ENCODE assay signal across 22 cellular contexts in genomic region chr1:67836769-67837168, GRCh38. TPM values are rescaled to one million over a fixed set of nuclear protein-coding genes. Genes with fewer than 3 reads are reported as not detected.
"Had no signal": no experiment of that assay in that cellular context is flagged by ENCODE, and none has a peak within 500 bp of the region (broad histone marks: within the 10 kb centered on the region; RNA-seq: fewer than 3 reads in every experiment).

No MANE protein-coding gene starts in this region.

- FAIRE-seq: endothelial cell of umbilical vein had no signal

- H3K27ac Mint-ChIP-seq: activated CD4-positive, alpha-beta T cell treated with anti-CD3 and anti-CD28 coated beads, Interleukin-2, amount 10 ng/mL, durations not matched to agents 7 days and 5 days; activated CD8-positive, alpha-beta T cell treated with anti-CD3 and anti-CD28 coated beads for 36 hours; activated T-helper 1 cell treated with anti-CD3 and anti-CD28 coated beads, Interleukin-12 subunit alpha, Interleukin-12 subunit beta, Interleukin-2, Interleukin-4 antibody, amounts not matched to agents 30 ng/mL and 10 ng/mL and 1 ng/mL, durations not matched to agents 14 hours and 24 hours and 36 hours; effector memory CD8-positive, alpha-beta T cell; neural progenitor cell had no signal

- H3K27me3 ChIP-seq: brain microvascular endothelial cell, colonic mucosa, thyroid gland had no signal

- H3K36me3 ChIP-seq: brain microvascular endothelial cell, colonic mucosa, lower lobe of right lung, neural progenitor cell, spleen, thyroid gland had no signal

- H3K4me1 ChIP-seq: colonic mucosa had no signal

- H2AFZ ChIP-seq: neural progenitor cell had no signal

- H3K27ac ChIP-seq: brain microvascular endothelial cell, colonic mucosa, dorsolateral prefrontal cortex, lower lobe of right lung, neural progenitor cell, spleen, thyroid gland had no signal

- H3K9ac ChIP-seq: neural progenitor cell had no signal

- DNase-seq: activated CD4-positive, alpha-beta T cell treated with anti-CD3 and anti-CD28 coated beads, Interleukin-2, amount 10 ng/mL, durations not matched to agents 7 days and 5 days; activated CD4-positive, CD25-positive, alpha-beta regulatory T cell treated with anti-CD3 and anti-CD28 coated beads, Interleukin-2, amount 50 U/mL, for 72 hours; activated CD8-positive, alpha-beta T cell treated with anti-CD3 and anti-CD28 coated beads for 36 hours; activated gamma-delta T cell; activated naive CD4-positive, alpha-beta T cell treated with anti-CD3 and anti-CD28 coated beads, Interleukin-2, amount 50 U/mL, for 16 hours; anterior cingulate cortex; brain microvascular endothelial cell; colonic mucosa; dorsolateral prefrontal cortex; effector memory CD8-positive, alpha-beta T cell; foreskin fibroblast; lower lobe of right lung; naive thymus-derived CD8-positive, alpha-beta T cell; spleen; stimulated activated CD4-positive, alpha-beta T cell treated with anti-CD3 and anti-CD28 coated beads, Interleukin-4, amount 100 ng/mL, for 1 hour; stimulated activated naive CD4-positive, alpha-beta T cell; thyroid gland had no signal

- H3K4me3 Mint-ChIP-seq: activated CD4-positive, alpha-beta T cell treated with anti-CD3 and anti-CD28 coated beads, Interleukin-2, amount 10 ng/mL, durations not matched to agents 7 days and 5 days; activated CD8-positive, alpha-beta T cell treated with anti-CD3 and anti-CD28 coated beads for 36 hours; activated T-helper 1 cell treated with anti-CD3 and anti-CD28 coated beads, Interleukin-12 subunit alpha, Interleukin-12 subunit beta, Interleukin-2, Interleukin-4 antibody, amounts not matched to agents 30 ng/mL and 10 ng/mL and 1 ng/mL, durations not matched to agents 14 hours and 24 hours and 36 hours; central memory CD8-positive, alpha-beta T cell; effector memory CD8-positive, alpha-beta T cell; naive thymus-derived CD8-positive, alpha-beta T cell; neural progenitor cell had no signal

- H3K9me3 Mint-ChIP-seq: activated CD4-positive, alpha-beta T cell treated with anti-CD3 and anti-CD28 coated beads, Interleukin-2, amount 10 ng/mL, durations not matched to agents 7 days and 5 days; activated CD8-positive, alpha-beta T cell treated with anti-CD3 and anti-CD28 coated beads for 36 hours; activated T-helper 1 cell treated with anti-CD3 and anti-CD28 coated beads, Interleukin-12 subunit alpha, Interleukin-12 subunit beta, Interleukin-2, Interleukin-4 antibody, amounts not matched to agents 30 ng/mL and 10 ng/mL and 1 ng/mL, durations not matched to agents 14 hours and 24 hours and 36 hours; central memory CD8-positive, alpha-beta T cell; effector memory CD8-positive, alpha-beta T cell; neural progenitor cell had no signal

- H3K36me3 Mint-ChIP-seq: neural progenitor cell had no signal

- H3K4me3 ChIP-seq: colonic mucosa, dorsolateral prefrontal cortex, lower lobe of right lung, neural progenitor cell, spleen, thyroid gland had no signal

- H3K9me3 ChIP-seq: colonic mucosa, lower lobe of right lung, spleen, thyroid gland had no signal

- ATAC-seq: activated CD8-positive, alpha-beta T cell treated with anti-CD3 and anti-CD28 coated beads for 36 hours; effector memory CD8-positive, alpha-beta T cell; left lobe of liver; lower lobe of right lung; naive thymus-derived CD8-positive, alpha-beta T cell had no signal

RNA-seq across cellular contexts. Expression of gene GNG12, which starts 3.5 kb away (rescaled TPM):
- total RNA-seq: activated CD8-positive, alpha-beta T cell treated with anti-CD3 and anti-CD28 coated beads for 36 hours; naive thymus-derived CD8-positive, alpha-beta T cell had no signal
- polyA plus RNA-seq: naive thymus-derived CD8-positive, alpha-beta T cell had no signal
